25 cellular contexts compared by ENCODE assay signal in genomic region chr2:43460141-43460540, GRCh38.
A peak's percentile ranks its signal among the peaks of the same experiment; 100 is the strongest.
DNase-seq lines count a peak whose midpoint lies in the region; ATAC-seq, FAIRE-seq and TF ChIP-seq lines count a peak whose summit lies in the region.
"Had no signal": no experiment of that assay in that cellular context is flagged by ENCODE, and none has a peak within 500 bp of the region (broad histone marks: within the 10 kb centered on the region; RNA-seq: fewer than 3 reads in every experiment).

No MANE protein-coding gene starts in this region.

- no peak overlapping the region for H3K4me2 ChIP-seq in skeletal muscle satellite cell (ENCODE audit: low read length)

- H3K4me3 ChIP-seq in skeletal muscle satellite cell (ENCODE audit: low read length), result no peak overlapping the region
- H3K4me3 ChIP-seq in vagina, result no peak overlapping the region
- no peak overlapping the region for H3K4me3 ChIP-seq in pancreas
- no peak overlapping the region for H3K4me3 ChIP-seq in colonic mucosa
- H3K4me3 ChIP-seq: SJCRH30 had no signal

- H3K9me3 ChIP-seq in skeletal muscle satellite cell (replicated peaks; ENCODE audit: low read length) (no peaks in the 10 kb centered on the region), vagina (no peaks in the 10 kb centered on the region), pancreas (no peaks in the 10 kb centered on the region), colonic mucosa (no peaks in the 10 kb centered on the region)
- H3K9me3 ChIP-seq: SJCRH30 had no signal

- peaks cover 24% of the 10 kb centered on the region for H3K36me3 Mint-ChIP-seq in stimulated activated naive CD8-positive, alpha-beta T cell treated with anti-CD3 and anti-CD28 coated beads, Interleukin-15, Interleukin-2, amounts not matched to agents 100 ng/mL and 50 ng/mL, for 24 hours (ENCODE audit: low read depth)
- H3K36me3 Mint-ChIP-seq: natural killer cell had no signal

- peak overlapping the region; percentile 24 for H3K27ac Mint-ChIP-seq in stimulated activated naive CD8-positive, alpha-beta T cell treated with anti-CD3 and anti-CD28 coated beads, Interleukin-15, Interleukin-2, amounts not matched to agents 100 ng/mL and 50 ng/mL, for 24 hours
- no peak overlapping the region for H3K27ac Mint-ChIP-seq in stimulated activated naive CD8-positive, alpha-beta T cell treated with anti-CD3 and anti-CD28 coated beads, Interleukin-15, amount 100 ng/mL, for 72 hours
- H3K27ac Mint-ChIP-seq: activated T-helper 17 cell treated with anti-CD3 and anti-CD28 coated beads, Interleukin-2, amount 50 U/mL, for 72 hours; B cell; T-cell had no signal

- peaks cover 37% of the 10 kb centered on the region for H3K4me1 Mint-ChIP-seq in stimulated activated naive CD8-positive, alpha-beta T cell treated with anti-CD3 and anti-CD28 coated beads, Interleukin-15, Interleukin-2, amounts not matched to agents 100 ng/mL and 50 ng/mL, for 24 hours (ENCODE audit: low read depth)
- peaks cover 17% of the 10 kb centered on the region for H3K4me1 Mint-ChIP-seq in stimulated activated naive CD8-positive, alpha-beta T cell treated with anti-CD3 and anti-CD28 coated beads, Interleukin-15, amount 100 ng/mL, for 72 hours

- H3K4me1 ChIP-seq in skeletal muscle satellite cell (ENCODE audit: control insufficient read depth, insufficient read depth, low read length) (peaks cover 97% of the 10 kb centered on the region), vagina (peaks cover 75% of the 10 kb centered on the region), pancreas (peaks cover 16 to 39% (median 22%) of the 10 kb centered on the region in 3 donors), colonic mucosa (no peaks in the 10 kb centered on the region)

- no peak for DNase-seq in stimulated activated naive CD8-positive, alpha-beta T cell treated with anti-CD3 and anti-CD28 coated beads, Interleukin-15, amount 100 ng/mL, for 72 hours
- DNase-seq in epithelial cell of prostate (ENCODE audit: low read depth, low spot score) (no peak), vagina (ENCODE audit: extremely low spot score in 2 of 2) (no peak), pancreas (no peak), colonic mucosa (no peak), NCI-H1092 treated with DMSO at 0.1 percent for 48 hours (lab: John Stamatoyannopoulos, UW) (no peak)
- DNase-seq: activated CD4-positive, alpha-beta T cell treated with anti-CD3 and anti-CD28 coated beads, Interleukin-2, amount 50 U/mL, for 48 hours; activated CD4-positive, CD25-positive, alpha-beta regulatory T cell; activated CD8-positive, alpha-beta memory T cell treated with anti-CD3 and anti-CD28 coated beads, Interleukin-2, amount 50 U/mL, for 4 hours; activated naive CD4-positive, alpha-beta T cell treated with anti-CD3 and anti-CD28 coated beads, Interleukin-2, amount 50 U/mL, for 16 hours; hippocampal formation; natural killer cell; NCI-H1105 treated with DMSO at 0.1 percent for 48 hours; NCI-H1930; SJCRH30; stimulated activated CD4-positive, alpha-beta T cell treated with anti-CD3 and anti-CD28 coated beads, Interleukin-2, amount 100 ng/mL, for 48 hours; T-cell had no signal

- H3K4me3 Mint-ChIP-seq in stimulated activated naive CD8-positive, alpha-beta T cell treated with anti-CD3 and anti-CD28 coated beads, Interleukin-15, Interleukin-2, amounts not matched to agents 100 ng/mL and 50 ng/mL, for 24 hours, result no peak overlapping the region
- no peak overlapping the region for H3K4me3 Mint-ChIP-seq in stimulated activated naive CD8-positive, alpha-beta T cell treated with anti-CD3 and anti-CD28 coated beads, Interleukin-15, amount 100 ng/mL, for 72 hours
- H3K4me3 Mint-ChIP-seq: activated T-helper 17 cell treated with anti-CD3 and anti-CD28 coated beads, Interleukin-2, amount 50 U/mL, for 72 hours; B cell; natural killer cell; T-cell had no signal

- WGBS in pancreas, 2 donors, result 94 to 95% methylated on average over 1 of the region's 1 CpG

- no peak for ATAC-seq in stimulated activated naive CD8-positive, alpha-beta T cell treated with anti-CD3 and anti-CD28 coated beads, Interleukin-15, amount 100 ng/mL, for 72 hours
- ATAC-seq in pancreas, result no peak
- ATAC-seq: activated T-helper 17 cell treated with anti-CD3 and anti-CD28 coated beads, Interleukin-2, amount 50 U/mL, for 72 hours; natural killer cell; T-cell had no signal

- H3K27me3 ChIP-seq in skeletal muscle satellite cell (ENCODE audit: control insufficient read depth, insufficient read depth, low read length), result no peaks in the 10 kb centered on the region
- H3K27me3 ChIP-seq in vagina, result no peaks in the 10 kb centered on the region
- H3K27me3 ChIP-seq in pancreas, result no peaks in the 10 kb centered on the region
- H3K27me3 ChIP-seq in colonic mucosa, result no peaks in the 10 kb centered on the region
- H3K27me3 ChIP-seq: SJCRH30 had no signal

- H3K9me3 Mint-ChIP-seq in stimulated activated naive CD8-positive, alpha-beta T cell treated with anti-CD3 and anti-CD28 coated beads, Interleukin-15, Interleukin-2, amounts not matched to agents 100 ng/mL and 50 ng/mL, for 24 hours, result no peaks in the 10 kb centered on the region
- no peaks in the 10 kb centered on the region for H3K9me3 Mint-ChIP-seq in stimulated activated naive CD8-positive, alpha-beta T cell treated with anti-CD3 and anti-CD28 coated beads, Interleukin-15, amount 100 ng/mL, for 72 hours
- H3K9me3 Mint-ChIP-seq: activated T-helper 17 cell treated with anti-CD3 and anti-CD28 coated beads, Interleukin-2, amount 50 U/mL, for 72 hours; IgD-negative memory B cell; natural killer cell; T-cell had no signal

- intact Hi-C loops in vagina (cut with DNase I), result loop anchor here (10.0 kb wide), 1 partner anchor 125 kb away; no protein-coding TSS in a partner anchor
- intact Hi-C loops in pancreas (cut with DNase I), result no loop called here
- intact Hi-C loops in colonic mucosa (cut with DNase I), result no loop called here

- FAIRE-seq in pancreas (lab: Jason Lieb, UNC), result no peak
- FAIRE-seq: colon, frontal cortex, H1 had no signal

- H3K36me3 ChIP-seq in skeletal muscle satellite cell (ENCODE audit: insufficient read depth, low read length), result no peaks in the 10 kb centered on the region
- no peaks in the 10 kb centered on the region for H3K36me3 ChIP-seq in vagina
- no peaks in the 10 kb centered on the region for H3K36me3 ChIP-seq in pancreas
- H3K36me3 ChIP-seq in colonic mucosa, result no peaks in the 10 kb centered on the region
- H3K36me3 ChIP-seq: SJCRH30 had no signal

- H3K27ac ChIP-seq in epithelial cell of prostate (peak overlapping the region; percentile 50), vagina (peak overlapping the region; percentile 22), pancreas (no peak overlapping the region), colonic mucosa (no peak overlapping the region)
- H3K27ac ChIP-seq: SJCRH30 had no signal

- TF ChIP-seq CTCF in vagina (IDR thresholded peaks at IDR 0.05), result no peak
- TF ChIP-seq CTCF in pancreas (IDR thresholded peaks at IDR 0.05), result no peak
- TF ChIP-seq CTCF in colonic mucosa (IDR thresholded peaks at IDR 0.05), result no peak

- H3K27me3 Mint-ChIP-seq in stimulated activated naive CD8-positive, alpha-beta T cell treated with anti-CD3 and anti-CD28 coated beads, Interleukin-15, Interleukin-2, amounts not matched to agents 100 ng/mL and 50 ng/mL, for 24 hours, result no peaks in the 10 kb centered on the region
- H3K27me3 Mint-ChIP-seq in stimulated activated naive CD8-positive, alpha-beta T cell treated with anti-CD3 and anti-CD28 coated beads, Interleukin-15, amount 100 ng/mL, for 72 hours, result no peaks in the 10 kb centered on the region
- H3K27me3 Mint-ChIP-seq: activated T-helper 17 cell treated with anti-CD3 and anti-CD28 coated beads, Interleukin-2, amount 50 U/mL, for 72 hours; B cell; IgD-negative memory B cell; T-cell had no signal

- H3K9ac ChIP-seq in skeletal muscle satellite cell (ENCODE audit: low read depth, low read length) (peak overlapping the region; percentile 33), colonic mucosa (ENCODE audit: low read depth in 2 of 2, low read length in 2 of 2) (no peak overlapping the region)

- TF ChIP-seq POLR2A in vagina (IDR thresholded peaks at IDR 0.05), result no peak

Comparison
In these comparisons a context has a peak if more than half of its experiments do, and no peak if none do; other contexts are left out.
1. H3K27ac ChIP-seq: peak in epithelial cell of prostate (single experiment) and vagina (single experiment); none in pancreas (0 of 4) and colonic mucosa (single experiment).